In genomic region chr10:62666264-62666663, GRCh38 we compare ENCODE assay signal across 1 cellular context.
TF ChIP-seq lines count a peak whose summit lies in the region.

No MANE protein-coding gene starts in this region.

TF ChIP-seq in SK-N-SH, 30 proteins besides CTCF, POLR2A, EP300 and RAD21 (continued from another document):
- TF ChIP-seq IRF3 (IDR thresholded peaks at IDR 0.05; ENCODE audit: low read depth, low read length): no peak
- no peak for TF ChIP-seq NFIC (IDR thresholded peaks at IDR 0.05; ENCODE audit: borderline replicate concordance)
- TF ChIP-seq SIN3A (IDR thresholded peaks at IDR 0.05; ENCODE audit: borderline replicate concordance, low read depth, low read length): no peak
- no peak for TF ChIP-seq CHD2 (IDR thresholded peaks at IDR 0.05; ENCODE audit: low read length, partially characterized antibody)
- TF ChIP-seq GABPA (IDR thresholded peaks at IDR 0.05; ENCODE audit: low read depth): no peak
- TF ChIP-seq MXI1 (IDR thresholded peaks at IDR 0.05; ENCODE audit: low read depth, low read length): no peak
- TF ChIP-seq TEAD4 (IDR thresholded peaks at IDR 0.05; ENCODE audit: borderline replicate concordance, insufficient read depth): no peak
- TF ChIP-seq JUND (IDR thresholded peaks at IDR 0.05): no peak
- TF ChIP-seq RCOR1 (IDR thresholded peaks at IDR 0.05; ENCODE audit: low read length): no peak
- no peak for TF ChIP-seq PBX3 (IDR thresholded peaks at IDR 0.05)
- no peak for TF ChIP-seq EZH2phosphoT487 (IDR thresholded peaks at IDR 0.05; ENCODE audit: borderline replicate concordance, low read depth)
- TF ChIP-seq FOXJ3 (CRISPR knock-in tag; IDR thresholded peaks at IDR 0.05): no peak
- no peak for TF ChIP-seq ZBTB33 (IDR thresholded peaks at IDR 0.05; ENCODE audit: borderline replicate concordance, low read depth)
- TF ChIP-seq TAF1 (IDR thresholded peaks at IDR 0.05; ENCODE audit: borderline replicate concordance, low read depth, low read length): no peak
